Comparison of ENCODE assay signal across 8 cellular contexts in genomic region chr7:44257618-44258422, GRCh38. TPM values are rescaled to one million over a fixed set of nuclear protein-coding genes. Genes with fewer than 3 reads are reported as not detected.
DNase-seq lines count a peak whose midpoint lies in the region; ATAC-seq and TF ChIP-seq lines count a peak whose summit lies in the region.

No MANE protein-coding gene starts in this region.

- peak overlapping the region; percentile 51 for H3K4me2 ChIP-seq in OCI-LY7 (ENCODE audit: low read length)

- H3K79me2 ChIP-seq in OCI-LY7 (ENCODE audit: insufficient read depth, low read depth, low read length), result no peaks in the 10 kb centered on the region

- no peak overlapping the region for H3K4me3 ChIP-seq in OCI-LY7 (ENCODE audit: low read depth, low read length, poor library complexity, severe bottlenecking)
- no peak overlapping the region for H3K4me3 ChIP-seq in fibroblast of mammary gland (ENCODE audit: control insufficient read depth, low read depth, low read length)
- H3K4me3 ChIP-seq in testis, result no peak overlapping the region

- H3K36me3 ChIP-seq in OCI-LY7 (ENCODE audit: insufficient read depth, low read length), result no peaks in the 10 kb centered on the region
- H3K36me3 ChIP-seq in testis (ENCODE audit: low read depth, missing control alignments), result no peaks in the 10 kb centered on the region

- TF ChIP-seq POLR2A in GM18505 (IDR thresholded peaks at IDR 0.05; ENCODE audit: borderline replicate concordance, extremely low read depth, insufficient read depth, insufficient read length), result peak; percentile 43
- no peak for TF ChIP-seq POLR2A in testis (IDR thresholded peaks at IDR 0.05)

- intact Hi-C loops in OCI-LY7 (cut with micrococcal nuclease; ENCODE audit: unreplicated experiment), result no loop called here
- intact Hi-C loops in testis (cut with DNase I; ENCODE audit: low total_unique reads), result no loop called here

- WGBS in testis, 2 donors, result 69 to 72% methylated on average over 10 to 17 of the region's 18 CpGs

- DNase-seq in OCI-LY7 (ENCODE audit: low spot score), result peak; percentile 65
- peak; percentile 79 to 81 for DNase-seq in activated T-cell treated with anti-CD3 and anti-CD28 coated beads, Interleukin-2, amount 50 U/mL, for 72 hours
- peak; percentile 93 for DNase-seq in fibroblast of mammary gland (ENCODE audit: low read depth)
- DNase-seq in osteocyte (ENCODE audit: extremely low spot score, unreplicated experiment), result no peak
- DNase-seq in testis, result peak; percentile 63
- no peak for DNase-seq in NCI-H1105 (lab: John Stamatoyannopoulos, UW)

- H4K20me1 ChIP-seq in OCI-LY7 (ENCODE audit: insufficient read depth, low read length), result no peaks in the 10 kb centered on the region

- H3K27ac Mint-ChIP-seq in activated T-cell treated with anti-CD3 and anti-CD28 coated beads, Interleukin-2, amount 50 U/mL, for 72 hours, result peak overlapping the region; percentile 58
- peak overlapping the region; percentile 27 for H3K27ac Mint-ChIP-seq in osteocyte (ENCODE audit: unreplicated experiment)

- no peaks in the 10 kb centered on the region for H3K9me3 ChIP-seq in OCI-LY7 (ENCODE audit: low read length)
- no peaks in the 10 kb centered on the region for H3K9me3 ChIP-seq in testis

- H3K27ac ChIP-seq in OCI-LY7 (ENCODE audit: low read depth, low read length, poor library complexity, severe bottlenecking) (no peak overlapping the region), testis (no peak overlapping the region)

- ATAC-seq in GM18505 (IDR thresholded peaks at IDR 0.05; ENCODE audit: unreplicated experiment) (peak; percentile 87), HG02852 (IDR thresholded peaks at IDR 0.05; ENCODE audit: unreplicated experiment) (peak; percentile 84)
- ATAC-seq in activated T-cell treated with anti-CD3 and anti-CD28 coated beads, Interleukin-2, amount 50 U/mL, for 72 hours (replicated peaks in 1 of 2), result peak; percentile 95 to 97

- CTCF ChIA-PET in OCI-LY7 (lab: Charles Lee; ENCODE audit: unreplicated experiment), result interaction anchor here (0.9 to 1.2 kb wide), 2 partner anchors 17 to 277 kb away, joined by 3 to 4 read pairs; no protein-coding TSS in a partner anchor

- peaks cover 0 to 4% of the 10 kb centered on the region in 2 donors for H3K9me3 Mint-ChIP-seq in activated T-cell treated with anti-CD3 and anti-CD28 coated beads, Interleukin-2, amount 50 U/mL, for 72 hours
- H3K9me3 Mint-ChIP-seq in osteocyte (ENCODE audit: unreplicated experiment), result no peaks in the 10 kb centered on the region

- H3K27me3 ChIP-seq in testis, result no peaks in the 10 kb centered on the region

- H3K4me3 Mint-ChIP-seq in activated T-cell treated with anti-CD3 and anti-CD28 coated beads, Interleukin-2, amount 50 U/mL, for 72 hours, result peak overlapping the region; percentile 44 to 64
- H3K4me3 Mint-ChIP-seq in osteocyte (ENCODE audit: unreplicated experiment), result no peak overlapping the region

- no peaks in the 10 kb centered on the region for H3K36me3 Mint-ChIP-seq in activated T-cell treated with anti-CD3 and anti-CD28 coated beads, Interleukin-2, amount 50 U/mL, for 72 hours (ENCODE audit: insufficient read depth in 2 of 2)
- H3K36me3 Mint-ChIP-seq in osteocyte (ENCODE audit: unreplicated experiment), result no peaks in the 10 kb centered on the region

- no peaks in the 10 kb centered on the region for H3K9me2 ChIP-seq in OCI-LY7 (ENCODE audit: insufficient read depth, low read length)

- H2AFZ ChIP-seq in OCI-LY7 (ENCODE audit: low read length), result peak overlapping the region; percentile 61; the same call in 1 of the 2 replicates

- H3K27me3 Mint-ChIP-seq in activated T-cell treated with anti-CD3 and anti-CD28 coated beads, Interleukin-2, amount 50 U/mL, for 72 hours (ENCODE audit: low read depth), result no peaks in the 10 kb centered on the region
- no peaks in the 10 kb centered on the region for H3K27me3 Mint-ChIP-seq in osteocyte (ENCODE audit: unreplicated experiment)

- TF ChIP-seq CTCF in OCI-LY7 (conservative IDR thresholded peaks at IDR 0.05; ENCODE audit: low read length), result no peak
- peak; percentile 4 for TF ChIP-seq CTCF in fibroblast of mammary gland (conservative IDR thresholded peaks at IDR 0.05; ENCODE audit: control insufficient read depth, insufficient read depth, low read depth, low read length)
- TF ChIP-seq CTCF in osteocyte (IDR thresholded peaks at IDR 0.05), result no peak
- no peak for TF ChIP-seq CTCF in testis (IDR thresholded peaks at IDR 0.05)

- POLR2A ChIA-PET in OCI-LY7 (lab: Charles Lee), result interaction anchor here (0.5 to 0.9 kb wide), 3 partner anchors 22 to 121 kb away, joined by 3 to 4 read pairs (median 3); no protein-coding TSS in a partner anchor

- H3K4me1 Mint-ChIP-seq in activated T-cell treated with anti-CD3 and anti-CD28 coated beads, Interleukin-2, amount 50 U/mL, for 72 hours (ENCODE audit: low read depth), result peaks cover 45% of the 10 kb centered on the region
- peaks cover 11% of the 10 kb centered on the region for H3K4me1 Mint-ChIP-seq in osteocyte (ENCODE audit: unreplicated experiment)

- no TSS peak for BruUV-seq in OCI-LY7 (replicated peaks; lab: Mats Ljungman, UMichigan)

- H3K4me1 ChIP-seq in OCI-LY7 (ENCODE audit: insufficient read depth, low read length, poor library complexity, severe bottlenecking) (peaks cover 14% of the 10 kb centered on the region), testis (peaks cover 16% of the 10 kb centered on the region)

RNA-seq across cellular contexts. Expression of gene YKT6, which starts 57.0 kb away (rescaled TPM):
- 41.1 and 50.6 TPM in 2 replicates for total RNA-seq in OCI-LY7 (2014; rRNA removed; shearing (Covaris generic))
- total RNA-seq in OCI-LY7 (2022) (70.5 and 74.2 TPM in 2 replicates), osteocyte (89.5 and 106 TPM in 2 replicates), testis (10 to 100 TPM; 66.5 to 72.3 TPM)
- 10 to 100 TPM; 66.0 to 72.3 TPM for total RNA-seq in activated T-cell treated with anti-CD3 and anti-CD28 coated beads, Interleukin-2, amount 50 U/mL, for 72 hours
- polyA plus RNA-seq in testis (ENCODE audit: insufficient read depth, low read depth, low replicate concordance), result 85.9 TPM

Comparison
In these comparisons a context has a peak if more than half of its experiments do, and no peak if none do; other contexts are left out.
1. DNase-seq: peak in OCI-LY7 (single experiment), activated T-cell treated with anti-CD3 and anti-CD28 coated beads, Interleukin-2, amount 50 U/mL, for 72 hours (2 of 2), fibroblast of mammary gland (single experiment) and testis (single experiment); none in osteocyte (single experiment) and NCI-H1105 (single experiment).
2. Peak in every context shown above with its lines, with median percentiles within 50 percentile points of each other: ATAC-seq.